ENCODE assay signal across 1 cellular context in the genomic region with DNA sequence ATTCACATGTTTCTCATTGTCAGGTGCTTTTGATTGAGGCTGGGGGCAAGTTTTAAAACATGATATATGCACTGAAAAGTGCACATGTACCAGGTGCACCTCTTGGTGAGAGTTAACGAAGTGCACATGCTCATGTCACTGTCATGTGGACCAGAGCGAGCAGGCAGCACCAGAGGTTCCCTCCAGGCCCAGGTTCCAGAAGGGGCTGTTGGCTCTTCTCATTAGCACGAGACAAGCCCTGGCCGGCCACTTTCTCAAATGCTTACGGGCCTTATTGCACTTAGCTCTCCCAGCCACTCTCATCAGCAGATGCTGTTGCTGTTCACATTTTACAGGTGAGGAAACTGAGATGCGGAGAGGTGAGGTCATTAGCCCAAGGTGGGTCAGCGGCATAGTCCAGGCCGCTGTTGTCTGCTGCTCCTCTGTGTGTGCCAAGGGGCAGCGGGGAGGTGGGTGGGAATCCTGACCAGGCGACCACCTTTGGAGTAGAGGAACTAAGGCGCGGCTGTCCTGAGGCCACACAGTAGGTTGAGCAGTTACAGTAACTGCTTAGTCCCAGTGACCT.
TF ChIP-seq lines count a peak whose summit lies in the region.

No MANE protein-coding gene starts in this region.

TF ChIP-seq in GM12878, 131 proteins besides CTCF, POLR2A, EP300 and RAD21:
- TF ChIP-seq ATF7 (IDR thresholded peaks at IDR 0.05; ENCODE audit: low read depth) (no peak), SMAD1 (IDR thresholded peaks at IDR 0.05; ENCODE audit: low read depth, partially characterized antibody) (no peak), BHLHE40 (IDR thresholded peaks at IDR 0.05; ENCODE audit: borderline replicate concordance in 1 of 2, low read depth in 2 of 2, low read length in 1 of 2) (no peak), HDAC6 (IDR thresholded peaks at IDR 0.05; ENCODE audit: unreplicated experiment) (no peak), ZNF24 (IDR thresholded peaks at IDR 0.05) (no peak), ETV6 (conservative IDR thresholded peaks at IDR 0.05 in 1 of 2, IDR thresholded peaks at IDR 0.05 in 1 of 2; ENCODE audit: borderline replicate concordance in 1 of 2, low read depth in 1 of 2) (no peak), CREM (IDR thresholded peaks at IDR 0.05; ENCODE audit: low read depth) (no peak), POU2F2 (IDR thresholded peaks at IDR 0.05; ENCODE audit: borderline replicate concordance, low read depth, low read length) (no peak), NFXL1 (IDR thresholded peaks at IDR 0.05; ENCODE audit: borderline replicate concordance) (no peak), RCOR1 (conservative IDR thresholded peaks at IDR 0.05; ENCODE audit: low read depth, low read length) (no peak), RBBP5 (conservative IDR thresholded peaks at IDR 0.05) (no peak), TAF1 (IDR thresholded peaks at IDR 0.05; ENCODE audit: borderline replicate concordance, low read depth, low read length) (no peak), LARP7 (IDR thresholded peaks at IDR 0.05) (no peak), YY1 (IDR thresholded peaks at IDR 0.05; ENCODE audit: low read depth, low read length) (no peak)
- TF ChIP-seq, protein P1, sequence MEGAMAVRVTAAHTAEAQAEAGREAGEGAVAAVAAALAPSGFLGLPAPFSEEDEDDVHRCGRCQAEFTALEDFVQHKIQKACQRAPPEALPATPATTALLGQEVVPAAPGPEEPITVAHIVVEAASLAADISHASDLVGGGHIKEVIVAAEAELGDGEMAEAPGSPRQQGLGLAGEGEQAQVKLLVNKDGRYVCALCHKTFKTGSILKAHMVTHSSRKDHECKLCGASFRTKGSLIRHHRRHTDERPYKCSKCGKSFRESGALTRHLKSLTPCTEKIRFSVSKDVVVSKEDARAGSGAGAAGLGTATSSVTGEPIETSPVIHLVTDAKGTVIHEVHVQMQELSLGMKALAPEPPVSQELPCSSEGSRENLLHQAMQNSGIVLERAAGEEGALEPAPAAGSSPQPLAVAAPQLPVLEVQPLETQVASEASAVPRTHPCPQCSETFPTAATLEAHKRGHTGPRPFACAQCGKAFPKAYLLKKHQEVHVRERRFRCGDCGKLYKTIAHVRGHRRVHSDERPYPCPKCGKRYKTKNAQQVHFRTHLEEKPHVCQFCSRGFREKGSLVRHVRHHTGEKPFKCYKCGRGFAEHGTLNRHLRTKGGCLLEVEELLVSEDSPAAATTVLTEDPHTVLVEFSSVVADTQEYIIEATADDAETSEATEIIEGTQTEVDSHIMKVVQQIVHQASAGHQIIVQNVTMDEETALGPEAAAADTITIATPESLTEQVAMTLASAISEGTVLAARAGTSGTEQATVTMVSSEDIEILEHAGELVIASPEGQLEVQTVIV (IDR thresholded peaks at IDR 0.05; ENCODE audit: borderline replicate concordance, partially characterized antibody) = no peak
- TF ChIP-seq, protein P2, sequence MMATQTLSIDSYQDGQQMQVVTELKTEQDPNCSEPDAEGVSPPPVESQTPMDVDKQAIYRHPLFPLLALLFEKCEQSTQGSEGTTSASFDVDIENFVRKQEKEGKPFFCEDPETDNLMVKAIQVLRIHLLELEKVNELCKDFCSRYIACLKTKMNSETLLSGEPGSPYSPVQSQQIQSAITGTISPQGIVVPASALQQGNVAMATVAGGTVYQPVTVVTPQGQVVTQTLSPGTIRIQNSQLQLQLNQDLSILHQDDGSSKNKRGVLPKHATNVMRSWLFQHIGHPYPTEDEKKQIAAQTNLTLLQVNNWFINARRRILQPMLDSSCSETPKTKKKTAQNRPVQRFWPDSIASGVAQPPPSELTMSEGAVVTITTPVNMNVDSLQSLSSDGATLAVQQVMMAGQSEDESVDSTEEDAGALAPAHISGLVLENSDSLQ (IDR thresholded peaks at IDR 0.05) = no peak
- TF ChIP-seq, protein P3, sequence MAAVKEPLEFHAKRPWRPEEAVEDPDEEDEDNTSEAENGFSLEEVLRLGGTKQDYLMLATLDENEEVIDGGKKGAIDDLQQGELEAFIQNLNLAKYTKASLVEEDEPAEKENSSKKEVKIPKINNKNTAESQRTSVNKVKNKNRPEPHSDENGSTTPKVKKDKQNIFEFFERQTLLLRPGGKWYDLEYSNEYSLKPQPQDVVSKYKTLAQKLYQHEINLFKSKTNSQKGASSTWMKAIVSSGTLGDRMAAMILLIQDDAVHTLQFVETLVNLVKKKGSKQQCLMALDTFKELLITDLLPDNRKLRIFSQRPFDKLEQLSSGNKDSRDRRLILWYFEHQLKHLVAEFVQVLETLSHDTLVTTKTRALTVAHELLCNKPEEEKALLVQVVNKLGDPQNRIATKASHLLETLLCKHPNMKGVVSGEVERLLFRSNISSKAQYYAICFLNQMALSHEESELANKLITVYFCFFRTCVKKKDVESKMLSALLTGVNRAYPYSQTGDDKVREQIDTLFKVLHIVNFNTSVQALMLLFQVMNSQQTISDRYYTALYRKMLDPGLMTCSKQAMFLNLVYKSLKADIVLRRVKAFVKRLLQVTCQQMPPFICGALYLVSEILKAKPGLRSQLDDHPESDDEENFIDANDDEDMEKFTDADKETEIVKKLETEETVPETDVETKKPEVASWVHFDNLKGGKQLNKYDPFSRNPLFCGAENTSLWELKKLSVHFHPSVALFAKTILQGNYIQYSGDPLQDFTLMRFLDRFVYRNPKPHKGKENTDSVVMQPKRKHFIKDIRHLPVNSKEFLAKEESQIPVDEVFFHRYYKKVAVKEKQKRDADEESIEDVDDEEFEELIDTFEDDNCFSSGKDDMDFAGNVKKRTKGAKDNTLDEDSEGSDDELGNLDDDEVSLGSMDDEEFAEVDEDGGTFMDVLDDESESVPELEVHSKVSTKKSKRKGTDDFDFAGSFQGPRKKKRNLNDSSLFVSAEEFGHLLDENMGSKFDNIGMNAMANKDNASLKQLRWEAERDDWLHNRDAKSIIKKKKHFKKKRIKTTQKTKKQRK (IDR thresholded peaks at IDR 0.05; ENCODE audit: low read depth, low read length) = no peak
TF ChIP-seq in GM12878: peak in this region for 0.
